14 cellular contexts compared by ENCODE assay signal in the genomic region with DNA sequence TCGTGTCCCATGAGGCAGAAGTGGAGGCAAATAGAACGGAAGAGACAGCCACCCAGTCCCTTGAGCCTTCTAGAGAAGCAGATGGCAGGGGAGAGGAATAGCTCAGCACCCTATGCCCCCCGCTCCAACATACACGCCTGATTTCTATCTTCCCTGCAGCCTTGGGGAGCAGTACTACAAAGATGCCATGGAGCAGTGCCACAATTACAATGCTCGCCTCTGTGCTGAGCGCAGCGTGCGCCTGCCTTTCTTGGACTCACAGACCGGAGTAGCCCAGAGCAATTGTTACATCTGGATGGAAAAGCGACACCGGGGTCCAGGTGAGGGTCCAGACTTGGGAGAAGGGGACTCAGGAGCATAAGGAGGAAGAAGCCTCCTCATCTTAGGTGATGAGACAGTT. TPM values are rescaled to one million over a fixed set of nuclear protein-coding genes. Genes with fewer than 3 reads are reported as not detected.
"Had no signal": no experiment of that assay in that cellular context is flagged by ENCODE, and none has a peak within 500 bp of the region (broad histone marks: within the 10 kb centered on the region; RNA-seq: fewer than 3 reads in every experiment).

No MANE protein-coding gene starts in this region.

- H3K9me3 ChIP-seq: ovary, tibial nerve, vagina had no signal

- H3K4me3 ChIP-seq: neural progenitor cell, ovary, tibial nerve, vagina had no signal

- H3K27me3 Mint-ChIP-seq: activated naive CD4-positive, alpha-beta T cell treated with anti-CD3 and anti-CD28 coated beads, Interleukin-2, amount 10 ng/mL, durations not matched to agents 7 days and 5 days had no signal

- H3K27me3 ChIP-seq: foreskin keratinocyte, neural progenitor cell, ovary, tibial nerve, vagina had no signal

- H3K36me3 ChIP-seq: ovary had no signal

- ATAC-seq: foreskin keratinocyte, sciatic nerve, WTC11 had no signal

- H3K4me3 Mint-ChIP-seq: activated naive CD4-positive, alpha-beta T cell treated with anti-CD3 and anti-CD28 coated beads, Interleukin-2, amount 10 ng/mL, durations not matched to agents 7 days and 5 days; brain; neural progenitor cell; WTC11 had no signal

- H3K9me3 Mint-ChIP-seq: activated naive CD4-positive, alpha-beta T cell treated with anti-CD3 and anti-CD28 coated beads, Interleukin-2, amount 10 ng/mL, durations not matched to agents 7 days and 5 days; activated T-helper 2 cell treated with anti-CD3 and anti-CD28 coated beads, Interferon-gamma antibody, Interleukin-2, Interleukin-4, amounts not matched to agents 10 μg/mL and 5 μg/mL and 100 μg/mL, durations not matched to agents 14 hours and 24 hours and 36 hours; brain; neural progenitor cell; WTC11 had no signal

- DNase-seq: activated CD4-positive, alpha-beta T cell treated with anti-CD3 and anti-CD28 coated beads for 4 hours; activated CD8-positive, alpha-beta memory T cell treated with anti-CD3 and anti-CD28 coated beads, Interleukin-2, amount 50 U/mL, for 48 hours; activated naive CD4-positive, alpha-beta T cell treated with anti-CD3 and anti-CD28 coated beads, Interleukin-2, amount 10 ng/mL, durations not matched to agents 7 days and 5 days; effector memory CD4-positive, alpha-beta T cell; foreskin keratinocyte; ovary; T-helper 2 cell had no signal

- H3K27ac Mint-ChIP-seq: activated naive CD4-positive, alpha-beta T cell treated with anti-CD3 and anti-CD28 coated beads, Interleukin-2, amount 10 ng/mL, durations not matched to agents 7 days and 5 days; neural progenitor cell; WTC11 had no signal

RNA-seq across cellular contexts. Expression of a gene that starts 14.3 kb away (rescaled TPM):
- total RNA-seq: sciatic nerve, vagina had no signal
